In the genomic region with DNA sequence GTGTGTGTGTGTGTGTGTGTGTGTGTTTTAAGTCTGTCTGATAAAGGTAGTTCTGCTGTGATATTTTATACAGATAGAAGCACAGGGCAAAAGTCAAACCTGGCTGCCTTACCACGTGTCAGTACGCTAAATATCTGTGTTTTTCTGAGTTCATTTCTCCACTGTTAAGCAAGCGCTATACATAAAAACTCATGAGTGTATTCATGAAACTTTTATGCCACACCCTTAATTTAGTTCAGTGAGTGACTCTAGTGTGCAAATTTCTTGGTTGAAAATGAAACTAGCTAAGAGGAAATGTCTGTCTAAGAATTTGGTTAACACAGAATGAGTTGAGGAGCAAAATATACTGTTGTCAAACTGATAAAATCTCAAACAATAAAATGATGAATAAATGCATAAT, we compare ENCODE assay signal across 9 cellular contexts. TPM values are rescaled to one million over a fixed set of nuclear protein-coding genes. Genes with fewer than 3 reads are reported as not detected.
DNase-seq lines count a peak whose midpoint lies in the region; ATAC-seq lines count a peak whose summit lies in the region.
"Had no signal": no experiment of that assay in that cellular context is flagged by ENCODE, and none has a peak within 500 bp of the region (broad histone marks: within the 10 kb centered on the region; RNA-seq: fewer than 3 reads in every experiment).

No MANE protein-coding gene starts in this region.

- peaks cover 47% of the 10 kb centered on the region for H3K36me3 ChIP-seq in BLaER1

- H3K27ac Mint-ChIP-seq in activated T-helper 17 cell treated with anti-CD3 and anti-CD28 coated beads, Interleukin-2, amount 50 U/mL, for 72 hours = peak overlapping the region; percentile 58

- H3K4me3 Mint-ChIP-seq in activated T-helper 17 cell treated with anti-CD3 and anti-CD28 coated beads, Interleukin-2, amount 50 U/mL, for 72 hours = peak overlapping the region; percentile 68

- no peaks in the 10 kb centered on the region for H3K27me3 ChIP-seq in BLaER1

- no peaks in the 10 kb centered on the region for H3K9me3 Mint-ChIP-seq in activated T-helper 17 cell treated with anti-CD3 and anti-CD28 coated beads, Interleukin-2, amount 50 U/mL, for 72 hours

- peak overlapping the region; percentile 19; the same call in 1 of the 2 replicates for H3K27ac ChIP-seq in BLaER1

- DNase-seq in GM19240 (ENCODE audit: insufficient read length, low spot score) (peak; percentile 48), SHP77 treated with DMSO at 0.1 percent for 48 hours (lab: John Stamatoyannopoulos, UW) (no peak), C1 segment of cervical spinal cord (lab: John Stamatoyannopoulos, UW) (no peak), GF-D8 (lab: John Stamatoyannopoulos, UW) (no peak), NCI-H526 (lab: John Stamatoyannopoulos, UW) (no peak)
- DNase-seq: DMS79 treated with DMSO at 0.1 percent for 48 hours had no signal

- peak; percentile 71 for ATAC-seq in HG03097 (IDR thresholded peaks at IDR 0.05; ENCODE audit: low FRiP score, unreplicated experiment)
- peak; percentile 97 for ATAC-seq in activated T-helper 17 cell treated with anti-CD3 and anti-CD28 coated beads, Interleukin-2, amount 50 U/mL, for 72 hours (replicated peaks)

- H3K4me2 ChIP-seq in BLaER1 = peak overlapping the region; percentile 53

- H3K36me3 Mint-ChIP-seq in activated T-helper 17 cell treated with anti-CD3 and anti-CD28 coated beads, Interleukin-2, amount 50 U/mL, for 72 hours (ENCODE audit: low read depth) = peaks cover 60% of the 10 kb centered on the region

- 0 out of 2 replicates have a peak, but pooled peaks cover 7% of the 10 kb centered on the region for H3K9me3 ChIP-seq in BLaER1

- no peak overlapping the region for H3K9ac ChIP-seq in BLaER1

- no peaks in the 10 kb centered on the region for H3K27me3 Mint-ChIP-seq in activated T-helper 17 cell treated with anti-CD3 and anti-CD28 coated beads, Interleukin-2, amount 50 U/mL, for 72 hours

- peaks cover 31% of the 10 kb centered on the region for H3K4me1 Mint-ChIP-seq in activated T-helper 17 cell treated with anti-CD3 and anti-CD28 coated beads, Interleukin-2, amount 50 U/mL, for 72 hours

- peaks cover 60% of the 10 kb centered on the region for H3K4me1 ChIP-seq in BLaER1

- no peak overlapping the region for H3K4me3 ChIP-seq in BLaER1

- H4K20me1 ChIP-seq in BLaER1 = no peaks in the 10 kb centered on the region

RNA-seq across cellular contexts. Expression of a gene that starts 11.2 kb away (rescaled TPM):
- total RNA-seq in activated T-helper 17 cell treated with anti-CD3 and anti-CD28 coated beads, Interleukin-2, amount 50 U/mL, for 72 hours = 10 to 100 TPM; 10.8 to 22.7 TPM
